Comparison of ENCODE assay signal across 9 cellular contexts in genomic region chr3:128488636-128488994, GRCh38. TPM values are rescaled to one million over a fixed set of nuclear protein-coding genes. Genes with fewer than 3 reads are reported as not detected.
A peak's percentile ranks its signal among the peaks of the same experiment; 100 is the strongest.
DNase-seq lines count a peak whose midpoint lies in the region; ATAC-seq and TF ChIP-seq lines count a peak whose summit lies in the region.
"Had no signal": no experiment of that assay in that cellular context is flagged by ENCODE, and none has a peak within 500 bp of the region (broad histone marks: within the 10 kb centered on the region; RNA-seq: fewer than 3 reads in every experiment).

No MANE protein-coding gene starts in this region.

- peaks cover 1% of the 10 kb centered on the region for H3K36me3 Mint-ChIP-seq in T-helper 1 cell treated with Interleukin-12 subunit alpha and Interleukin-12 subunit beta and Interleukin-4 antibody, amounts not matched to agents 30 μg/mL and 1 μg/mL, for 36 hours (ENCODE audit: low read depth)

- peaks cover 14% of the 10 kb centered on the region for H3K4me1 Mint-ChIP-seq in T-helper 1 cell treated with Interleukin-12 subunit alpha and Interleukin-12 subunit beta and Interleukin-4 antibody, amounts not matched to agents 30 μg/mL and 1 μg/mL, for 36 hours (ENCODE audit: low read depth)

- peak overlapping the region; percentile 62 for H3K4me3 Mint-ChIP-seq in T-helper 1 cell treated with Interleukin-12 subunit alpha and Interleukin-12 subunit beta and Interleukin-4 antibody, amounts not matched to agents 30 μg/mL and 1 μg/mL, for 36 hours

- POLR2A ChIA-PET in GM10248 (lab: Yijun Ruan, JAX) = no interaction called here

- no CpG with 5 or more reads among the region's 21 CpGs for WGBS in gastroesophageal sphincter (ENCODE audit: low coverage in 1 of 2), 2 donors
- WGBS in stomach, 5 donors = 3 to 6% (median 4%) methylated on average over 8 to 21 of the region's 21 CpGs

- TF ChIP-seq CTCF in gastroesophageal sphincter (IDR thresholded peaks at IDR 0.05) (no peak), stomach (IDR thresholded peaks at IDR 0.05) (no peak), GM10248 (IDR thresholded peaks at IDR 0.05; ENCODE audit: control extremely low read depth, extremely low read depth, low read depth, missing control alignments) (no peak)

- H3K27ac ChIP-seq in gastroesophageal sphincter (peak overlapping the region in 3 of 4 donors; percentile 76 to 82 (median 77)), stomach (peak overlapping the region; percentile 33 to 80 (median 73))
- H3K27ac ChIP-seq: neutrophil had no signal

- no peak for TF ChIP-seq POLR2A in gastroesophageal sphincter (IDR thresholded peaks at IDR 0.05)
- no peak for TF ChIP-seq POLR2A in stomach (IDR thresholded peaks at IDR 0.05)

- peaks cover 0 to 82% (median 65%) of the 10 kb centered on the region in 3 donors for H3K4me1 ChIP-seq in gastroesophageal sphincter
- peaks cover 55 to 87% (median 68%) of the 10 kb centered on the region in 4 donors for H3K4me1 ChIP-seq in stomach

- H3K9me3 Mint-ChIP-seq in T-helper 1 cell treated with Interleukin-12 subunit alpha and Interleukin-12 subunit beta and Interleukin-4 antibody, amounts not matched to agents 30 μg/mL and 1 μg/mL, for 36 hours = no peaks in the 10 kb centered on the region

- H3K4me3 ChIP-seq in gastroesophageal sphincter = peak overlapping the region; percentile 33 to 63
- peak overlapping the region; percentile 49 to 68 (median 58) for H3K4me3 ChIP-seq in stomach

- intact Hi-C loops in stomach (cut with DNase I; ENCODE audit: low total_unique reads) = no loop called here

- DNase-seq in T-helper 1 cell (no peak), SK-N-DZ (ENCODE audit: low spot score) (peak; percentile 71), stomach (no peak), H4 (ENCODE audit: low spot score) (no peak), GM10248 (ENCODE audit: extremely low spot score) (no peak)

- ATAC-seq in gastroesophageal sphincter = no peak
- ATAC-seq in GM19023 (IDR thresholded peaks at IDR 0.05; ENCODE audit: unreplicated experiment) = no peak

- peaks cover 100% of the 10 kb centered on the region for H3K27me3 ChIP-seq in gastroesophageal sphincter
- peaks cover 74 to 100% (median 100%) of the 10 kb centered on the region in 3 donors for H3K27me3 ChIP-seq in stomach

- CTCF ChIA-PET in GM10248 (lab: Yijun Ruan, JAX) = no interaction called here

- peaks cover 80% of the 10 kb centered on the region for H3K27me3 Mint-ChIP-seq in T-helper 1 cell treated with Interleukin-12 subunit alpha and Interleukin-12 subunit beta and Interleukin-4 antibody, amounts not matched to agents 30 μg/mL and 1 μg/mL, for 36 hours (ENCODE audit: low read depth)

- TF ChIP-seq EP300 in gastroesophageal sphincter (IDR thresholded peaks at IDR 0.05) = no peak
- TF ChIP-seq EP300 in stomach (IDR thresholded peaks at IDR 0.05) = no peak

- no peaks in the 10 kb centered on the region for H3K36me3 ChIP-seq in gastroesophageal sphincter
- H3K36me3 ChIP-seq in stomach = no peaks in the 10 kb centered on the region
- H3K36me3 ChIP-seq: neutrophil had no signal

- no peaks in the 10 kb centered on the region for H3K9me3 ChIP-seq in gastroesophageal sphincter
- no peaks in the 10 kb centered on the region for H3K9me3 ChIP-seq in stomach
- H3K9me3 ChIP-seq: neutrophil had no signal

- H3K27ac Mint-ChIP-seq in T-helper 1 cell treated with Interleukin-12 subunit alpha and Interleukin-12 subunit beta and Interleukin-4 antibody, amounts not matched to agents 30 μg/mL and 1 μg/mL, for 36 hours = peak overlapping the region; percentile 59

RNA-seq across cellular contexts. Expression of gene GATA2, which starts 4.4 kb away (rescaled TPM):
- polyA plus RNA-seq in SK-N-DZ (2014; cell fraction: cytosol; rRNA removed) = 116 and 129 TPM in 2 replicates
- 130 and 136 TPM in 2 replicates for polyA plus RNA-seq in SK-N-DZ (2014; cell fraction: nucleus; rRNA removed)
- 10 to 100 TPM in 1 of 4 donors, 1 to 10 TPM in 3; 5.4 to 16.0 (median 8.1) TPM for total RNA-seq in gastroesophageal sphincter
- 1 to 10 TPM; 2.6 to 9.1 (median 5.3) TPM for total RNA-seq in stomach
- 1 to 10 TPM; 2.3 to 3.5 (median 3.3) TPM for polyA plus RNA-seq in stomach
- total RNA-seq in H4 (2014; rRNA removed; shearing (Covaris generic)) = 4.0 TPM in 2 replicates

RNA-seq across cellular contexts. Expression of gene DNAJB8, which starts 21.9 kb away (rescaled TPM):
- not detected in 2 replicates for polyA plus RNA-seq in SK-N-DZ (2014; cell fraction: cytosol; rRNA removed)
- polyA plus RNA-seq in SK-N-DZ (2014; cell fraction: nucleus; rRNA removed) = not detected in 2 replicates
- not detected for total RNA-seq in gastroesophageal sphincter
- not detected for total RNA-seq in stomach
- not detected for polyA plus RNA-seq in stomach
- not detected in 2 replicates for total RNA-seq in H4 (2014; rRNA removed; shearing (Covaris generic))
